In the genomic region with DNA sequence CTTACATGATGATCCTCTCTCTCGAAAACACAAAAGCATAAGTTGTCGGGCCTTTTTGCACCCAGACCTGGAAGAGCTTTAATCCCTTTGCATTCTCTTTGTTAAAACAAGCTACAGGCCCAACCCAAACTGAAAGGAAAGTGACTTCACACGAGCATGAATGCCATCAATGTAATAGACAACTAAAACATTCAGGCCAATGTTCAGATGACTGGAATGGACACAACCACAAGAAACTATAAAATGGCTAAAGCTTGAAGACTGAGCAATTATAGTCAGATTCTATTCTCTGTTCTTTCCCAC, we compare ENCODE assay signal across 18 cellular contexts. TPM values are rescaled to one million over a fixed set of nuclear protein-coding genes. Genes with fewer than 3 reads are reported as not detected.
A peak's percentile ranks its signal among the peaks of the same experiment; 100 is the strongest.
DNase-seq lines count a peak whose midpoint lies in the region; ATAC-seq and FAIRE-seq lines count a peak whose summit lies in the region.
"Had no signal": no experiment of that assay in that cellular context is flagged by ENCODE, and none has a peak within 500 bp of the region (broad histone marks: within the 10 kb centered on the region; RNA-seq: fewer than 3 reads in every experiment).

No MANE protein-coding gene starts in this region.

- H3K4me3 Mint-ChIP-seq in activated naive CD4-positive, alpha-beta T cell treated with anti-CD3 and anti-CD28 coated beads, Interleukin-2, amount 10 ng/mL, durations not matched to agents 7 days and 5 days: no peak overlapping the region
- no peak overlapping the region for H3K4me3 Mint-ChIP-seq in central memory CD8-positive, alpha-beta T cell
- H3K4me3 Mint-ChIP-seq in stimulated activated memory B cell treated with anti-CD40 and anti-IgM and Interleukin-4, amounts not matched to agents 10 μg/mL and 1 μg/mL and 100 μg/mL, for 72 hours: no peak overlapping the region
- H3K4me3 Mint-ChIP-seq: immature natural killer cell had no signal

- peak overlapping the region; percentile 26 to 92 for H3K27ac Mint-ChIP-seq in activated naive CD4-positive, alpha-beta T cell treated with anti-CD3 and anti-CD28 coated beads, Interleukin-2, amount 50 U/mL, for 72 hours
- no peak overlapping the region for H3K27ac Mint-ChIP-seq in activated naive CD4-positive, alpha-beta T cell treated with anti-CD3 and anti-CD28 coated beads, Interleukin-2, amount 10 ng/mL, durations not matched to agents 7 days and 5 days
- H3K27ac Mint-ChIP-seq in central memory CD8-positive, alpha-beta T cell (ENCODE audit: low read depth): peak overlapping the region; percentile 93
- peak overlapping the region; percentile 92 for H3K27ac Mint-ChIP-seq in stimulated activated memory B cell treated with anti-CD40 and anti-IgM and Interleukin-4, amounts not matched to agents 10 μg/mL and 1 μg/mL and 100 μg/mL, for 72 hours

- no peaks in the 10 kb centered on the region for H3K27me3 ChIP-seq in NT2/D1 (ENCODE audit: insufficient read depth, insufficient read length)
- H3K27me3 ChIP-seq: dorsolateral prefrontal cortex, esophagus squamous epithelium, Peyer's patch had no signal

- CTCF ChIA-PET in activated naive CD4-positive, alpha-beta T cell treated with anti-CD3 and anti-CD28 coated beads, Interleukin-2, amount 10 ng/mL, durations not matched to agents 7 days and 5 days (lab: Charles Lee): no interaction called here

- intact Hi-C loops in Right ventricle myocardium superior (cut with DNase I): no loop called here

- no peak for FAIRE-seq in HTR-8/SVneo (lab: Jason Lieb, UNC)

- no peaks in the 10 kb centered on the region for H3K27me3 Mint-ChIP-seq in activated naive CD4-positive, alpha-beta T cell treated with anti-CD3 and anti-CD28 coated beads, Interleukin-2, amount 10 ng/mL, durations not matched to agents 7 days and 5 days
- no peaks in the 10 kb centered on the region for H3K27me3 Mint-ChIP-seq in central memory CD8-positive, alpha-beta T cell
- H3K27me3 Mint-ChIP-seq in stimulated activated memory B cell treated with anti-CD40 and anti-IgM and Interleukin-4, amounts not matched to agents 10 μg/mL and 1 μg/mL and 100 μg/mL, for 72 hours: no peaks in the 10 kb centered on the region

- H3K4me1 ChIP-seq in NT2/D1 (ENCODE audit: insufficient read depth, insufficient read length): no peaks in the 10 kb centered on the region

- H3K9ac ChIP-seq in NT2/D1 (ENCODE audit: insufficient read length, low read depth): no peak overlapping the region

- ATAC-seq in activated naive CD4-positive, alpha-beta T cell treated with anti-CD3 and anti-CD28 coated beads, Interleukin-2, amount 50 U/mL, for 72 hours: no peak
- no peak for ATAC-seq in central memory CD8-positive, alpha-beta T cell (replicated peaks; ENCODE audit: extremely low read depth, poor library complexity, severe bottlenecking)
- ATAC-seq in stimulated activated memory B cell treated with anti-CD40 and anti-IgM and Interleukin-4, amounts not matched to agents 10 μg/mL and 1 μg/mL and 100 μg/mL, for 72 hours: no peak
- no peak for ATAC-seq in Right ventricle myocardium superior (ENCODE audit: poor library complexity)

- no peaks in the 10 kb centered on the region for H3K9me3 ChIP-seq in NT2/D1 (ENCODE audit: insufficient read depth, low read length)
- H3K9me3 ChIP-seq: esophagus squamous epithelium, Peyer's patch had no signal

- peaks cover 7 to 9% of the 10 kb centered on the region in 2 donors for H3K9me3 Mint-ChIP-seq in activated naive CD4-positive, alpha-beta T cell treated with anti-CD3 and anti-CD28 coated beads, Interleukin-2, amount 50 U/mL, for 72 hours
- peaks cover 2% of the 10 kb centered on the region for H3K9me3 Mint-ChIP-seq in activated naive CD4-positive, alpha-beta T cell treated with anti-CD3 and anti-CD28 coated beads, Interleukin-2, amount 10 ng/mL, durations not matched to agents 7 days and 5 days
- H3K9me3 Mint-ChIP-seq in central memory CD8-positive, alpha-beta T cell: no peaks in the 10 kb centered on the region
- H3K9me3 Mint-ChIP-seq in stimulated activated memory B cell treated with anti-CD40 and anti-IgM and Interleukin-4, amounts not matched to agents 10 μg/mL and 1 μg/mL and 100 μg/mL, for 72 hours: no peaks in the 10 kb centered on the region

- no peak for DNase-seq in activated naive CD4-positive, alpha-beta T cell treated with anti-CD3 and anti-CD28 coated beads, Interleukin-2, amount 50 U/mL, for 72 hours (ENCODE audit: low spot score in 2 of 2)
- DNase-seq in activated naive CD4-positive, alpha-beta T cell treated with anti-CD3 and anti-CD28 coated beads, Interleukin-2, amount 10 ng/mL, durations not matched to agents 7 days and 5 days: no peak
- peak; percentile 25 for DNase-seq in NT2/D1 (ENCODE audit: low read depth, low spot score)
- no peak for DNase-seq in central memory CD8-positive, alpha-beta T cell (ENCODE audit: low spot score in 2 of 2)
- no peak for DNase-seq in HTR-8/SVneo (ENCODE audit: insufficient read length, low spot score)
- DNase-seq in Right ventricle myocardium superior: no peak
- DNase-seq in GDM1 (lab: John Stamatoyannopoulos, UW): no peak
- DNase-seq: Calu3; dorsolateral prefrontal cortex; esophagus squamous epithelium; immature natural killer cell; KBM-7; NCI-H1048; Peyer's patch; stimulated activated CD4-positive, alpha-beta T cell treated with anti-CD3 and anti-CD28 coated beads, Interleukin-4, amount 100 ng/mL, for 24 hours; stimulated activated CD8-positive, alpha-beta memory T cell treated with anti-CD3 and anti-CD28 coated beads, Interleukin-4, amount 100 ng/mL, for 48 hours had no signal

- no peaks in the 10 kb centered on the region for H3K36me3 ChIP-seq in NT2/D1 (ENCODE audit: insufficient read depth, insufficient read length, low read length)
- H3K36me3 ChIP-seq: Peyer's patch had no signal

- H3K36me3 Mint-ChIP-seq in activated naive CD4-positive, alpha-beta T cell treated with anti-CD3 and anti-CD28 coated beads, Interleukin-2, amount 50 U/mL, for 72 hours: peaks cover 21 to 50% of the 10 kb centered on the region in 2 donors
- H3K36me3 Mint-ChIP-seq in activated naive CD4-positive, alpha-beta T cell treated with anti-CD3 and anti-CD28 coated beads, Interleukin-2, amount 10 ng/mL, durations not matched to agents 7 days and 5 days: peaks cover 35% of the 10 kb centered on the region
- peaks cover 19% of the 10 kb centered on the region for H3K36me3 Mint-ChIP-seq in central memory CD8-positive, alpha-beta T cell (ENCODE audit: insufficient read depth)
- H3K36me3 Mint-ChIP-seq in stimulated activated memory B cell treated with anti-CD40 and anti-IgM and Interleukin-4, amounts not matched to agents 10 μg/mL and 1 μg/mL and 100 μg/mL, for 72 hours: peaks cover 6% of the 10 kb centered on the region

- H3K4me3 ChIP-seq in NT2/D1 (ENCODE audit: insufficient read length, low read depth): no peak overlapping the region
- H3K4me3 ChIP-seq: dorsolateral prefrontal cortex, esophagus squamous epithelium, Peyer's patch, skin epidermis had no signal

- H3K4me1 Mint-ChIP-seq in activated naive CD4-positive, alpha-beta T cell treated with anti-CD3 and anti-CD28 coated beads, Interleukin-2, amount 10 ng/mL, durations not matched to agents 7 days and 5 days: peaks cover 47% of the 10 kb centered on the region
- H3K4me1 Mint-ChIP-seq in central memory CD8-positive, alpha-beta T cell: peaks cover 37% of the 10 kb centered on the region
- H3K4me1 Mint-ChIP-seq in stimulated activated memory B cell treated with anti-CD40 and anti-IgM and Interleukin-4, amounts not matched to agents 10 μg/mL and 1 μg/mL and 100 μg/mL, for 72 hours: peaks cover 51% of the 10 kb centered on the region

RNA-seq across cellular contexts. Expression of gene RFX3, which starts 45.5 kb away (rescaled TPM):
- 10 to 100 TPM in 1 of 2 donors, 1 to 10 TPM in 1; 10.0 to 14.2 TPM for total RNA-seq in activated naive CD4-positive, alpha-beta T cell treated with anti-CD3 and anti-CD28 coated beads, Interleukin-2, amount 50 U/mL, for 72 hours
- total RNA-seq in Right ventricle myocardium superior: 3.7 TPM
